In genomic region chr5:147188200-147189108, GRCh38 we compare ENCODE assay signal across 8 cellular contexts. TPM values are rescaled to one million over a fixed set of nuclear protein-coding genes. Genes with fewer than 3 reads are reported as not detected.
DNase-seq lines count a peak whose midpoint lies in the region; ATAC-seq, FAIRE-seq and TF ChIP-seq lines count a peak whose summit lies in the region.

No MANE protein-coding gene starts in this region.

- peak; percentile 84 for FAIRE-seq in K562 (lab: Jason Lieb, UNC)

- no peaks in the 10 kb centered on the region for H3K79me2 ChIP-seq in K562 (ENCODE audit: control insufficient read depth, insufficient read depth, low read length)

- no peak overlapping the region for H3K4me2 ChIP-seq in K562 (ENCODE audit: insufficient read depth, low read length)

- TF ChIP-seq RAD21 in K562 (CRISPR knock-in tag; conservative IDR thresholded peaks at IDR 0.05 in 1 of 2, IDR thresholded peaks at IDR 0.05 in 1 of 2), result peak; percentile 55 to 76

- H2AFZ ChIP-seq in K562 (ENCODE audit: low read depth, low read length), result no peak overlapping the region

- ATAC-seq in K562, result peak; percentile 86

- TF ChIP-seq POLR2A in K562 (conservative IDR thresholded peaks at IDR 0.05), result no peak

- WGBS in K562 (ENCODE audit: insufficient coverage, low coverage, missing lambda C conversion rate), result 6% methylated on average over 20 of the region's 20 CpGs
- WGBS in iPS DF 6.9 (ENCODE audit: insufficient coverage, insufficient read length), result no CpG with 5 or more reads among the region's 20 CpGs

- DNase-seq in activated gamma-delta T cell treated with Interleukin-2 at 50 U/mL for 16 hours (peak; percentile 36), activated gamma-delta T cell (lab: John Stamatoyannopoulos, UW) (no peak), GOT3 (lab: John Stamatoyannopoulos, UW) (peak; percentile 3), LoVo (ENCODE audit: low spot score) (peak; percentile 83), RPMI7951 (ENCODE audit: low read depth) (peak; percentile 56), K562 (ENCODE audit: extremely low read depth in 1 of 4, low spot score in 3 of 4) (peak; percentile 53 to 75 (median 63)), iPS DF 6.9 (ENCODE audit: low read depth, low spot score) (peak; percentile 33), smooth muscle cell of the brain vasculature (ENCODE audit: low read depth, low spot score) (peak; percentile 35)

- H3K9me3 ChIP-seq in K562 (replicated peaks; ENCODE audit: control insufficient read depth, insufficient read depth, low read depth, low read length) (no peaks in the 10 kb centered on the region), iPS DF 6.9 (ENCODE audit: control insufficient read depth, insufficient read depth, low read length) (no peaks in the 10 kb centered on the region)

- no peak overlapping the region for H3K4me3 ChIP-seq in K562
- no peak overlapping the region for H3K4me3 ChIP-seq in iPS DF 6.9 (ENCODE audit: low read length)

- H3K4me1 ChIP-seq in K562 (replicated peaks in 1 of 2; ENCODE audit: control insufficient read depth in 2 of 2, insufficient read depth in 2 of 2, low read length in 2 of 2) (no peaks in the 10 kb centered on the region), iPS DF 6.9 (ENCODE audit: control insufficient read depth, insufficient read depth, low read length) (peaks cover 2% of the 10 kb centered on the region; the same call in 1 of the 2 replicates)

- H3K36me3 ChIP-seq in K562 (ENCODE audit: control insufficient read depth, insufficient read depth, low read length), result no peaks in the 10 kb centered on the region
- H3K36me3 ChIP-seq in iPS DF 6.9 (ENCODE audit: control insufficient read depth, insufficient read depth, low read length), result no peaks in the 10 kb centered on the region

- in situ Hi-C loops in K562 (cut with MboI), result loop anchor here (5.0 kb wide), 1 partner anchor 651 kb away; no protein-coding TSS in a partner anchor

- no peaks in the 10 kb centered on the region for H3K27me3 ChIP-seq in K562 (ENCODE audit: control insufficient read depth in 2 of 2, insufficient read depth in 2 of 2, low read length in 2 of 2)
- no peaks in the 10 kb centered on the region for H3K27me3 ChIP-seq in iPS DF 6.9 (ENCODE audit: control insufficient read depth, insufficient read depth, low read length)

- TF ChIP-seq CTCF in K562 (IDR thresholded peaks at IDR 0.05 in 2 of 3, conservative IDR thresholded peaks at IDR 0.05 in 1 of 3; ENCODE audit: insufficient read depth in 2 of 3, low read depth in 1 of 3, low read length in 3 of 3), result peak; percentile 47 to 70 (median 69)

- no peak overlapping the region for H3K27ac ChIP-seq in K562 (ENCODE audit: extremely low read depth, low read depth, low read length)
- H3K27ac ChIP-seq in iPS DF 6.9 (ENCODE audit: low read length), result no peak overlapping the region

- intact Hi-C loops in K562 (cut with micrococcal nuclease), result loop anchor here (1.0 to 5.0 kb wide), 3 partner anchors 221 to 655 kb away; no protein-coding TSS in a partner anchor

- H4K20me1 ChIP-seq in K562 (replicated peaks; ENCODE audit: control insufficient read depth, insufficient read depth, low read length), result no peaks in the 10 kb centered on the region

- no peaks in the 10 kb centered on the region for H3K9me1 ChIP-seq in K562 (ENCODE audit: control insufficient read depth, insufficient read depth, low read length)

- H3K9ac ChIP-seq in K562 (ENCODE audit: insufficient read depth in 1 of 2, low read depth in 2 of 2, low read length in 2 of 2), result no peak overlapping the region

- no TSS peak for BruUV-seq in K562 (replicated peaks; lab: Mats Ljungman, UMichigan)

- CTCF ChIA-PET in K562 (lab: Yijun Ruan, JAX; ENCODE audit: low intra/inter-chr PET ratio), result interaction anchor here (0.7 to 1.4 kb wide), 4 partner anchors 223 to 651 kb away, joined by 3 to 7 read pairs (median 3); no protein-coding TSS in a partner anchor

- POLR2A ChIA-PET in K562 (lab: Yijun Ruan, JAX), result interaction anchor here (0.6 kb wide), 1 partner anchor 657 kb away, joined by 3 read pairs; no protein-coding TSS in a partner anchor

- no peak for TF ChIP-seq EP300 in K562 (IDR thresholded peaks at IDR 0.05; ENCODE audit: low read length)

TF ChIP-seq in K562, 482 proteins besides CTCF, POLR2A, EP300 and RAD21:
- TF ChIP-seq ZNF217 (CRISPR knock-in tag; IDR thresholded peaks at IDR 0.05) (no peak), SMC3 (conservative IDR thresholded peaks at IDR 0.05; ENCODE audit: insufficient read depth, low read depth, low read length) (peak; percentile 40)

RNA-seq across cellular contexts. Expression of gene STK32A, which starts 46.4 kb away (rescaled TPM):
- total RNA-seq in RPMI7951 (2014; rRNA removed; shearing (Covaris generic)), result 0.84 and 1.8 TPM in 2 replicates
- total RNA-seq in K562 (2011; cell fraction: chromatin; rRNA removed; ENCODE audit: low replicate concordance), result not detected in 2 replicates
- total RNA-seq in K562 (2011; cell fraction: nucleolus; rRNA removed), result not detected in 2 replicates
- not detected in 2 replicates for total RNA-seq in K562 (2011; cell fraction: nucleoplasm; rRNA removed)
- 0.12 TPM in 1 of 2 replicates, not detected in the other for total RNA-seq in K562 (2014; rRNA removed)
- not detected in 2 replicates for total RNA-seq in K562 (2014; rRNA removed; fragmentation: Illumina TruSeq; extraction: Trizol)
- total RNA-seq in K562 (2015; rRNA removed; fragmentation: Illumina TruSeq; extraction: Trizol), result not detected in 2 replicates
- total RNA-seq in K562 (2021), result not detected in 2 replicates
- not detected in 2 replicates for polyA plus RNA-seq in K562 (2011; rRNA removed)
- not detected in 2 replicates for polyA plus RNA-seq in K562 (2011; cell fraction: cytosol; rRNA removed)
- not detected in 2 replicates for polyA plus RNA-seq in K562 (2011; cell fraction: nucleus; rRNA removed)
- polyA plus RNA-seq in K562 (2012), result 1.00 TPM in 1 of 2 replicates, not detected in the other
- not detected in 2 replicates for polyA plus RNA-seq in K562 (2014; fragmentation: Illumina TruSeq; extraction: Trizol)
- polyA plus RNA-seq in K562 (2014; fragmentation: Nextera tagmentation; extraction: Ambion mirVana), result not detected
- 0.03 TPM in 1 of 2 replicates, not detected in the other for polyA plus RNA-seq in K562 (2014; rRNA removed)
- not detected in 2 replicates for polyA minus RNA-seq in K562 (2011; rRNA and poly(A)+ RNA removed)
- not detected in 2 replicates for polyA minus RNA-seq in K562 (2011; cell fraction: cytosol; rRNA and poly(A)+ RNA removed)
- polyA minus RNA-seq in K562 (2011; cell fraction: nucleus; rRNA and poly(A)+ RNA removed), result not detected in 2 replicates
